Comparison of ENCODE assay signal across 11 cellular contexts in genomic region chr3:187975571-187976360, GRCh38.
A peak's percentile ranks its signal among the peaks of the same experiment; 100 is the strongest.
DNase-seq lines count a peak whose midpoint lies in the region; ATAC-seq and TF ChIP-seq lines count a peak whose summit lies in the region.
"Had no signal": no experiment of that assay in that cellular context is flagged by ENCODE, and none has a peak within 500 bp of the region (broad histone marks: within the 10 kb centered on the region; RNA-seq: fewer than 3 reads in every experiment).

No MANE protein-coding gene starts in this region.

- H3K27me3 ChIP-seq in upper lobe of right lung = no peaks in the 10 kb centered on the region
- H3K27me3 ChIP-seq: ascending aorta had no signal

- no peak overlapping the region for H3K4me3 ChIP-seq in upper lobe of right lung
- H3K4me3 ChIP-seq: ascending aorta, thoracic aorta had no signal

- peak overlapping the region; percentile 93 for H3K27ac Mint-ChIP-seq in activated CD8-positive, alpha-beta T cell treated with anti-CD3 and anti-CD28 coated beads, Interleukin-2, amount 10 ng/mL, durations not matched to agents 7 days and 5 days

- POLR2A ChIA-PET in activated CD8-positive, alpha-beta T cell treated with anti-CD3 and anti-CD28 coated beads, Interleukin-2, amount 10 ng/mL, durations not matched to agents 7 days and 5 days (lab: Charles Lee) = interaction anchor here (0.9 to 4.6 kb wide), 11 partner anchors 10 to 307 kb away, joined by 3 to 59 read pairs (median 6); partner anchors contain the start of genes BCL6 and LPP
- POLR2A ChIA-PET in HEK293T (lab: Yijun Ruan, JAX) = no interaction called here

- H3K9me3 Mint-ChIP-seq in activated CD8-positive, alpha-beta T cell treated with anti-CD3 and anti-CD28 coated beads, Interleukin-2, amount 10 ng/mL, durations not matched to agents 7 days and 5 days (ENCODE audit: insufficient read depth) = no peaks in the 10 kb centered on the region

- CTCF ChIA-PET in activated CD8-positive, alpha-beta T cell treated with anti-CD3 and anti-CD28 coated beads, Interleukin-2, amount 10 ng/mL, durations not matched to agents 7 days and 5 days (lab: Charles Lee) = interaction anchor here (0.5 to 4.6 kb wide), 31 partner anchors 8 to 979 kb away, joined by 3 to 56 read pairs (median 5); partner anchors contain the start of gene BCL6
- CTCF ChIA-PET in HEK293T (lab: Yijun Ruan, JAX) = no interaction called here

- peaks cover 89% of the 10 kb centered on the region for H3K4me1 Mint-ChIP-seq in activated CD8-positive, alpha-beta T cell treated with anti-CD3 and anti-CD28 coated beads, Interleukin-2, amount 10 ng/mL, durations not matched to agents 7 days and 5 days (ENCODE audit: low read depth)

- no peak overlapping the region for H3K27ac ChIP-seq in upper lobe of right lung
- H3K27ac ChIP-seq: ascending aorta, thoracic aorta had no signal

- no peaks in the 10 kb centered on the region for H3K36me3 ChIP-seq in upper lobe of right lung
- H3K36me3 ChIP-seq: ascending aorta, thoracic aorta had no signal

- peak overlapping the region; percentile 54 for H3K4me3 Mint-ChIP-seq in activated CD8-positive, alpha-beta T cell treated with anti-CD3 and anti-CD28 coated beads, Interleukin-2, amount 10 ng/mL, durations not matched to agents 7 days and 5 days

- intact Hi-C loops in upper lobe of right lung (cut with DNase I) = no loop called here

- DNase-seq in stimulated activated CD4-positive, alpha-beta T cell treated with anti-CD3 and anti-CD28 coated beads, Interleukin-2, amount 100 ng/mL, for 24 hours = peak; percentile 24 to 41
- no peak for DNase-seq in stimulated activated CD4-positive, alpha-beta T cell treated with anti-CD3 and anti-CD28 coated beads, Interleukin-2, amount 100 ng/mL, for 48 hours
- DNase-seq in activated CD8-positive, alpha-beta T cell treated with anti-CD3 and anti-CD28 coated beads, Interleukin-2, amount 10 ng/mL, durations not matched to agents 7 days and 5 days = no peak
- DNase-seq in left kidney (ENCODE audit: low read depth, low spot score) (peak; percentile 55), upper lobe of right lung (no peak), HEK293T (ENCODE audit: extremely low spot score) (no peak)
- DNase-seq: NCI-H524 treated with DMSO at 0.1 percent for 48 hours had no signal

- ATAC-seq in activated CD8-positive, alpha-beta T cell treated with anti-CD3 and anti-CD28 coated beads, Interleukin-2, amount 10 ng/mL, durations not matched to agents 7 days and 5 days = peak; percentile 54
- ATAC-seq in upper lobe of right lung (peak; percentile 54), GM21423 (IDR thresholded peaks at IDR 0.05; ENCODE audit: unreplicated experiment) (no peak), GM18861 (IDR thresholded peaks at IDR 0.05; ENCODE audit: unreplicated experiment) (no peak)

- H3K36me3 Mint-ChIP-seq in activated CD8-positive, alpha-beta T cell treated with anti-CD3 and anti-CD28 coated beads, Interleukin-2, amount 10 ng/mL, durations not matched to agents 7 days and 5 days (ENCODE audit: low read depth) = peaks cover 15% of the 10 kb centered on the region

- no peaks in the 10 kb centered on the region for H3K27me3 Mint-ChIP-seq in activated CD8-positive, alpha-beta T cell treated with anti-CD3 and anti-CD28 coated beads, Interleukin-2, amount 10 ng/mL, durations not matched to agents 7 days and 5 days (ENCODE audit: low read depth)

- TF ChIP-seq CTCF in upper lobe of right lung (IDR thresholded peaks at IDR 0.05) = no peak

- H3K4me1 ChIP-seq in upper lobe of right lung = no peaks in the 10 kb centered on the region
- H3K4me1 ChIP-seq: ascending aorta had no signal

- no peaks in the 10 kb centered on the region for H3K9me3 ChIP-seq in upper lobe of right lung
- H3K9me3 ChIP-seq: ascending aorta had no signal

TF ChIP-seq in HEK293T, 16 proteins besides CTCF, POLR2A, EP300 and RAD21:
- no peak for TF ChIP-seq SP1 (IDR thresholded peaks at IDR 0.05)
- no peak for TF ChIP-seq CTBP1 (IDR thresholded peaks at IDR 0.05; ENCODE audit: borderline replicate concordance)
- TF ChIP-seq HDGF (IDR thresholded peaks at IDR 0.05; ENCODE audit: borderline replicate concordance) = no peak
- TF ChIP-seq FOXM1 (IDR thresholded peaks at IDR 0.05; ENCODE audit: borderline replicate concordance) = no peak
- TF ChIP-seq ARNT (IDR thresholded peaks at IDR 0.05) = no peak
- TF ChIP-seq FOXA1 (IDR thresholded peaks at IDR 0.05) = no peak
- TF ChIP-seq PKNOX1 (IDR thresholded peaks at IDR 0.05) = no peak
- no peak for TF ChIP-seq SUZ12 (IDR thresholded peaks at IDR 0.05)
- TF ChIP-seq BHLHE40 (IDR thresholded peaks at IDR 0.05; ENCODE audit: borderline replicate concordance) = no peak
- TF ChIP-seq TARDBP (IDR thresholded peaks at IDR 0.05) = no peak
- TF ChIP-seq NFRKB (IDR thresholded peaks at IDR 0.05) = no peak
- no peak for TF ChIP-seq FOXK2 (IDR thresholded peaks at IDR 0.05)
- TF ChIP-seq LEF1 (IDR thresholded peaks at IDR 0.05; ENCODE audit: borderline replicate concordance) = no peak
- no peak for TF ChIP-seq ELF4 (IDR thresholded peaks at IDR 0.05)
- TF ChIP-seq ZNF384 (IDR thresholded peaks at IDR 0.05) = no peak
- TF ChIP-seq L3MBTL2 (conservative IDR thresholded peaks at IDR 0.05) = no peak

Comparison
In these comparisons a context has a peak if more than half of its experiments do, and no peak if none do; other contexts are left out.
1. DNase-seq: peak in stimulated activated CD4-positive, alpha-beta T cell treated with anti-CD3 and anti-CD28 coated beads, Interleukin-2, amount 100 ng/mL, for 24 hours (2 of 2) and left kidney (single experiment); none in stimulated activated CD4-positive, alpha-beta T cell treated with anti-CD3 and anti-CD28 coated beads, Interleukin-2, amount 100 ng/mL, for 48 hours (0 of 2), activated CD8-positive, alpha-beta T cell treated with anti-CD3 and anti-CD28 coated beads, Interleukin-2, amount 10 ng/mL, durations not matched to agents 7 days and 5 days (single experiment), upper lobe of right lung (single experiment) and HEK293T (single experiment).
2. ATAC-seq: peak in activated CD8-positive, alpha-beta T cell treated with anti-CD3 and anti-CD28 coated beads, Interleukin-2, amount 10 ng/mL, durations not matched to agents 7 days and 5 days (single experiment) and upper lobe of right lung (single experiment); none in GM21423 (single experiment) and GM18861 (single experiment).